Comparison of ENCODE assay signal across 40 cellular contexts in genomic region chr10:5211696-5212095, GRCh38. TPM values are rescaled to one million over a fixed set of nuclear protein-coding genes. Genes with fewer than 3 reads are reported as not detected.
"Had no signal": no experiment of that assay in that cellular context is flagged by ENCODE, and none has a peak within 500 bp of the region (broad histone marks: within the 10 kb centered on the region; RNA-seq: fewer than 3 reads in every experiment).

No MANE protein-coding gene starts in this region.

- FAIRE-seq: astrocyte had no signal

- H3K36me3 ChIP-seq: adrenal gland, ascending aorta, brain microvascular endothelial cell, breast epithelium, cardiac muscle cell had no signal

- H3K9me3 ChIP-seq: adrenal gland, ascending aorta had no signal

- H3K4me1 ChIP-seq: adrenal gland, ascending aorta, body of pancreas, breast epithelium had no signal

- DNase-seq: activated effector memory CD4-positive, alpha-beta T cell treated with anti-CD3 and anti-CD28 coated beads, Interleukin-2, amount 50 U/mL, for 16 hours; activated effector memory CD4-positive, alpha-beta T cell treated with Interleukin-2 at 50 U/mL for 16 hours; activated gamma-delta T cell; activated gamma-delta T cell treated with Interleukin-2 at 50 U/mL for 16 hours; activated naive CD4-positive, alpha-beta T cell; activated naive CD4-positive, alpha-beta T cell treated with anti-CD3 and anti-CD28 coated beads for 36 hours; activated naive CD4-positive, alpha-beta T cell treated with anti-CD3 and anti-CD28 coated beads, Interleukin-2, amount 10 ng/mL, durations not matched to agents 7 days and 5 days; activated naive CD4-positive, alpha-beta T cell treated with anti-CD3 and anti-CD28 coated beads, Interleukin-2, amount 50 U/mL, for 16 hours; activated naive CD4-positive, alpha-beta T cell treated with Interleukin-2 at 50 U/mL for 16 hours; activated naive CD8-positive, alpha-beta T cell treated with anti-CD3 and anti-CD28 coated beads for 36 hours; activated naive CD8-positive, alpha-beta T cell treated with anti-CD3 and anti-CD28 coated beads, Interleukin-2, amount 10 ng/mL, durations not matched to agents 7 days and 5 days; activated naive CD8-positive, alpha-beta T cell treated with anti-CD3 and anti-CD28 coated beads, Interleukin-2, amount 50 U/mL, for 24 hours; activated T-cell treated with anti-CD3 and anti-CD28 coated beads, Interleukin-2, amount 50 U/mL, for 1 hour; activated T-cell treated with anti-CD3 and anti-CD28 coated beads, Interleukin-2, amount 50 U/mL, for 24 hours; activated T-cell treated with anti-CD3 and anti-CD28 coated beads, Interleukin-2, amount 50 U/mL, for 4 hours; activated T-cell treated with anti-CD3 and anti-CD28 coated beads, Interleukin-2, amount 50 U/mL, for 48 hours; activated T-cell treated with anti-CD3 and anti-CD28 coated beads, Interleukin-2, amount 50 U/mL, for 72 hours; adrenal gland; amniotic stem cell; amygdala; anterior cingulate cortex; aorta; body of pancreas; brain microvascular endothelial cell; caudate nucleus; central memory CD4-positive, alpha-beta T cell; cerebellar nuclear complex had no signal

- H3K4me3 ChIP-seq: adrenal gland, ascending aorta, body of pancreas, breast epithelium, cardiac muscle cell had no signal

- H3K27me3 ChIP-seq: adrenal gland, ascending aorta, body of pancreas, brain microvascular endothelial cell, breast epithelium, cardiac muscle cell had no signal

- ATAC-seq: activated naive CD4-positive, alpha-beta T cell treated with anti-CD3 and anti-CD28 coated beads, Interleukin-2, amount 50 U/mL, for 72 hours; activated naive CD8-positive, alpha-beta T cell treated with anti-CD3 and anti-CD28 coated beads, Interleukin-2, amount 50 U/mL, for 24 hours; activated T-cell treated with anti-CD3 and anti-CD28 coated beads, Interleukin-2, amount 50 U/mL, for 4 hours; activated T-cell treated with anti-CD3 and anti-CD28 coated beads, Interleukin-2, amount 50 U/mL, for 72 hours; activated T-helper 17 cell treated with anti-CD3 and anti-CD28 coated beads, Interleukin-2, amount 50 U/mL, for 72 hours; body of pancreas had no signal

- H3K27ac ChIP-seq: adrenal gland, ascending aorta, body of pancreas, brain microvascular endothelial cell, breast epithelium, cardiac muscle cell had no signal

RNA-seq across cellular contexts. Expression of gene AKR1C4, which starts 15.1 kb away (rescaled TPM):
- total RNA-seq: activated naive CD4-positive, alpha-beta T cell treated with anti-CD3 and anti-CD28 coated beads for 36 hours; activated naive CD4-positive, alpha-beta T cell treated with anti-CD3 and anti-CD28 coated beads, Interleukin-2, amount 50 U/mL, for 72 hours; activated naive CD8-positive, alpha-beta T cell treated with anti-CD3 and anti-CD28 coated beads for 36 hours; activated naive CD8-positive, alpha-beta T cell treated with anti-CD3 and anti-CD28 coated beads, Interleukin-2, amount 10 ng/mL, durations not matched to agents 7 days and 5 days; activated T-cell treated with anti-CD3 and anti-CD28 coated beads, Interleukin-2, amount 50 U/mL, for 72 hours; activated T-helper 1 cell treated with anti-CD3 and anti-CD28 coated beads, Interleukin-12 subunit alpha, Interleukin-12 subunit beta, Interleukin-2, Interleukin-4 antibody, amounts not matched to agents 30 ng/mL and 10 ng/mL and 1 ng/mL, durations not matched to agents 14 hours and 24 hours and 36 hours; activated T-helper 2 cell treated with anti-CD3 and anti-CD28 coated beads, Interferon-gamma antibody, Interleukin-2, Interleukin-4, amounts not matched to agents 10 μg/mL and 5 μg/mL and 100 μg/mL, durations not matched to agents 14 hours and 24 hours and 36 hours; adrenal gland; aorta; ascending aorta; astrocyte; breast epithelium; bronchial epithelial cell; cardiac muscle cell; cardiac septum; cerebellum; chondrocyte had no signal
- polyA plus RNA-seq: adipose tissue, aorta, cardiac muscle cell had no signal

RNA-seq across cellular contexts. Expression of gene AKR1C8, which starts 26.7 kb away (rescaled TPM):
- total RNA-seq: activated naive CD4-positive, alpha-beta T cell treated with anti-CD3 and anti-CD28 coated beads for 36 hours; activated T-cell treated with anti-CD3 and anti-CD28 coated beads, Interleukin-2, amount 50 U/mL, for 4 hours; activated T-cell treated with anti-CD3 and anti-CD28 coated beads, Interleukin-2, amount 50 U/mL, for 72 hours; activated T-helper 2 cell treated with anti-CD3 and anti-CD28 coated beads, Interferon-gamma antibody, Interleukin-2, Interleukin-4, amounts not matched to agents 10 μg/mL and 5 μg/mL and 100 μg/mL, durations not matched to agents 14 hours and 24 hours and 36 hours; adrenal gland; ascending aorta; astrocyte; body of pancreas; cardiac muscle cell; chondrocyte had no signal
- polyA plus RNA-seq: adrenal gland, aorta, cardiac muscle cell had no signal
